In genomic region chr15:58627706-58628105, GRCh38 we compare ENCODE assay signal across 8 cellular contexts.
DNase-seq lines count a peak whose midpoint lies in the region; ATAC-seq and TF ChIP-seq lines count a peak whose summit lies in the region.
"Had no signal": no experiment of that assay in that cellular context is flagged by ENCODE, and none has a peak within 500 bp of the region (broad histone marks: within the 10 kb centered on the region; RNA-seq: fewer than 3 reads in every experiment).

No MANE protein-coding gene starts in this region.

- no peaks in the 10 kb centered on the region for H3K9me3 ChIP-seq in hepatocyte (ENCODE audit: low read depth)

- H3K9me3 Mint-ChIP-seq in IgD-negative memory B cell = no peaks in the 10 kb centered on the region
- peaks cover 0 to 4% of the 10 kb centered on the region in 2 donors for H3K9me3 Mint-ChIP-seq in activated naive CD4-positive, alpha-beta T cell treated with anti-CD3 and anti-CD28 coated beads, Interleukin-2, amount 50 U/mL, for 72 hours
- no peaks in the 10 kb centered on the region for H3K9me3 Mint-ChIP-seq in stimulated activated effector memory CD8-positive, alpha-beta T cell treated with anti-CD3 and anti-CD28 coated beads, Interleukin-12 subunit alpha, Interleukin-12 subunit beta, amount 100 ng/mL, for 72 hours

- ATAC-seq in activated naive CD4-positive, alpha-beta T cell treated with anti-CD3 and anti-CD28 coated beads, Interleukin-2, amount 50 U/mL, for 72 hours = no peak
- ATAC-seq in stimulated activated effector memory CD8-positive, alpha-beta T cell treated with anti-CD3 and anti-CD28 coated beads, Interleukin-12 subunit alpha, Interleukin-12 subunit beta, amount 100 ng/mL, for 72 hours = no peak

- H3K4me3 Mint-ChIP-seq in IgD-negative memory B cell = peak overlapping the region in 1 of 4 donors; percentile 85
- peak overlapping the region; percentile 60 for H3K4me3 Mint-ChIP-seq in stimulated activated effector memory CD8-positive, alpha-beta T cell treated with anti-CD3 and anti-CD28 coated beads, Interleukin-12 subunit alpha, Interleukin-12 subunit beta, amount 100 ng/mL, for 72 hours

- H3K4me1 Mint-ChIP-seq in IgD-negative memory B cell = peaks cover 22 to 27% (median 26%) of the 10 kb centered on the region in 3 donors
- H3K4me1 Mint-ChIP-seq in stimulated activated effector memory CD8-positive, alpha-beta T cell treated with anti-CD3 and anti-CD28 coated beads, Interleukin-12 subunit alpha, Interleukin-12 subunit beta, amount 100 ng/mL, for 72 hours = peaks cover 57% of the 10 kb centered on the region

- H3K4me2 ChIP-seq in hepatocyte = no peak overlapping the region

- no peaks in the 10 kb centered on the region for H4K20me1 ChIP-seq in hepatocyte (ENCODE audit: insufficient read depth, poor library complexity, severe bottlenecking)

- H3K27ac ChIP-seq in hepatocyte (peak overlapping the region; percentile 22), coronary artery (no peak overlapping the region)

- DNase-seq in activated naive CD4-positive, alpha-beta T cell treated with anti-CD3 and anti-CD28 coated beads, Interleukin-2, amount 50 U/mL, for 72 hours (ENCODE audit: low spot score in 2 of 2) = no peak
- no peak for DNase-seq in hepatocyte (ENCODE audit: low spot score)
- DNase-seq in stimulated activated effector memory CD8-positive, alpha-beta T cell treated with anti-CD3 and anti-CD28 coated beads, Interleukin-12 subunit alpha, Interleukin-12 subunit beta, amount 100 ng/mL, for 72 hours (ENCODE audit: low spot score in 2 of 2) = no peak
- no peak for DNase-seq in coronary artery (ENCODE audit: low spot score)
- DNase-seq in ACHN = no peak
- DNase-seq in DMS79 treated with DMSO at 0.1 percent for 48 hours (lab: John Stamatoyannopoulos, UW) = no peak
- DNase-seq: cortex of kidney had no signal

- TF ChIP-seq CTCF in hepatocyte (IDR thresholded peaks at IDR 0.05; ENCODE audit: poor library complexity) (no peak), coronary artery (IDR thresholded peaks at IDR 0.05) (no peak)

- peaks cover 13% of the 10 kb centered on the region for H3K4me1 ChIP-seq in hepatocyte (ENCODE audit: insufficient read depth)

- no peaks in the 10 kb centered on the region for H3K36me3 ChIP-seq in hepatocyte (replicated peaks; ENCODE audit: insufficient read depth, low read depth)

- H3K36me3 Mint-ChIP-seq in IgD-negative memory B cell = peaks cover 22% of the 10 kb centered on the region
- H3K36me3 Mint-ChIP-seq in activated naive CD4-positive, alpha-beta T cell treated with anti-CD3 and anti-CD28 coated beads, Interleukin-2, amount 50 U/mL, for 72 hours = peaks cover 5 to 46% of the 10 kb centered on the region in 2 donors
- peaks cover 16% of the 10 kb centered on the region for H3K36me3 Mint-ChIP-seq in stimulated activated effector memory CD8-positive, alpha-beta T cell treated with anti-CD3 and anti-CD28 coated beads, Interleukin-12 subunit alpha, Interleukin-12 subunit beta, amount 100 ng/mL, for 72 hours

- no peaks in the 10 kb centered on the region for H3K9me2 ChIP-seq in hepatocyte (replicated peaks; ENCODE audit: insufficient read depth)

- no peaks in the 10 kb centered on the region for H3K27me3 ChIP-seq in hepatocyte

- WGBS in hepatocyte (ENCODE audit: low lambda C conversion rate, missing lambda C conversion rate) = 33% methylated on average over 1 of the region's 1 CpG

- in situ Hi-C loops in ACHN (cut with HindIII; ENCODE audit: low pct_ligation_motif_present, low pct_unique_long_range_greater_than_20kb, low sequenced_read_pairs) = no loop called here

- H3K4me3 ChIP-seq in hepatocyte = no peak overlapping the region
- H3K4me3 ChIP-seq in coronary artery = no peak overlapping the region

- H3K27me3 Mint-ChIP-seq in IgD-negative memory B cell = no peaks in the 10 kb centered on the region

- H2AFZ ChIP-seq in hepatocyte = no peak overlapping the region

- H3K27ac Mint-ChIP-seq in IgD-negative memory B cell = peak overlapping the region; percentile 16 to 90 (median 46)
- peak overlapping the region; percentile 95 to 97 for H3K27ac Mint-ChIP-seq in activated naive CD4-positive, alpha-beta T cell treated with anti-CD3 and anti-CD28 coated beads, Interleukin-2, amount 50 U/mL, for 72 hours
- peak overlapping the region; percentile 99 for H3K27ac Mint-ChIP-seq in stimulated activated effector memory CD8-positive, alpha-beta T cell treated with anti-CD3 and anti-CD28 coated beads, Interleukin-12 subunit alpha, Interleukin-12 subunit beta, amount 100 ng/mL, for 72 hours

- peaks cover 12% of the 10 kb centered on the region for H3K79me2 ChIP-seq in hepatocyte

Comparison
In these comparisons a context has a peak if more than half of its experiments do, and no peak if none do; other contexts are left out.
1. H3K27ac Mint-ChIP-seq: peak in every context shown above with its lines; median percentile 99 in stimulated activated effector memory CD8-positive, alpha-beta T cell treated with anti-CD3 and anti-CD28 coated beads, Interleukin-12 subunit alpha, Interleukin-12 subunit beta, amount 100 ng/mL, for 72 hours; 96 in activated naive CD4-positive, alpha-beta T cell treated with anti-CD3 and anti-CD28 coated beads, Interleukin-2, amount 50 U/mL, for 72 hours; 46 in IgD-negative memory B cell.